Comparison of ENCODE assay signal across 10 cellular contexts in the genomic region with DNA sequence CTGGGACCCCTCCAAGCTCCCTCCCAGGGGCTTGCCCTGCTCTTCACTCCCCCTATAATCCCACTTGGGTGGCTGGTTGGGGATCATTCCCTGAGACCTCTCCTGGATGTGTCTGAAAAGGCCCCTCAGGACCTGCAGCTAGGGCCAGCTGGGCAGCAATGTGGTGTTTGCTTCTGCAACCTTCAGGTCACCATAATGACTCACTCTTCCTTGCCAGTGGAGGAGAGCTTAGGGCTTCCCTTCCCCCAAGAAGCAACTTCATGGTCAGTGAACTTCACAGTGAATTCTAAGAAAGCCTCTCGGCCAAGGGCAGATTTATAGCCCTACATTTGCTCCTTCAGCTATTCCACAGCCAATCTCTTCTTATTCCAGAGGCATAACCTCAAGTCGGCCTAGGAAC. TPM values are rescaled to one million over a fixed set of nuclear protein-coding genes. Genes with fewer than 3 reads are reported as not detected.
DNase-seq lines count a peak whose midpoint lies in the region; TF ChIP-seq lines count a peak whose summit lies in the region.
"Had no signal": no experiment of that assay in that cellular context is flagged by ENCODE, and none has a peak within 500 bp of the region (broad histone marks: within the 10 kb centered on the region; RNA-seq: fewer than 3 reads in every experiment).

No MANE protein-coding gene starts in this region.

- H3K27ac ChIP-seq in stomach: no peak overlapping the region
- H3K27ac ChIP-seq: right lobe of liver had no signal

- H3K36me3 Mint-ChIP-seq in Calu3 (ENCODE audit: insufficient read depth, unreplicated experiment): no peaks in the 10 kb centered on the region

- no peak for TF ChIP-seq CTCF in Calu3 (IDR thresholded peaks at IDR 0.05; ENCODE audit: unreplicated experiment)
- TF ChIP-seq CTCF in stomach (IDR thresholded peaks at IDR 0.05): no peak

- TF ChIP-seq POLR2A in stomach (IDR thresholded peaks at IDR 0.05): no peak

- H3K9me3 ChIP-seq in MG63: no peaks in the 10 kb centered on the region
- H3K9me3 ChIP-seq in adipocyte (ENCODE audit: control insufficient read depth, low read length): peaks cover 7% of the 10 kb centered on the region
- H3K9me3 ChIP-seq in stomach: no peaks in the 10 kb centered on the region
- H3K9me3 ChIP-seq: right lobe of liver had no signal

- CTCF ChIA-PET in Calu3 (lab: Charles Lee): no interaction called here

- H3K9ac ChIP-seq in adipocyte (ENCODE audit: low read length): no peak overlapping the region

- H3K4me1 ChIP-seq in adipocyte (ENCODE audit: control insufficient read depth, insufficient read depth, low read length) (no peaks in the 10 kb centered on the region), stomach (no peaks in the 10 kb centered on the region)
- H3K4me1 ChIP-seq: right lobe of liver had no signal

- no peak overlapping the region for H3K4me3 ChIP-seq in MG63
- no peak overlapping the region for H3K4me3 ChIP-seq in adipocyte (ENCODE audit: low read length)
- no peak overlapping the region for H3K4me3 ChIP-seq in stomach
- H3K4me3 ChIP-seq: right lobe of liver had no signal

- no peak for TF ChIP-seq EP300 in stomach (IDR thresholded peaks at IDR 0.05)

- intact Hi-C loops in Calu3 (cut with micrococcal nuclease; ENCODE audit: unreplicated experiment): no loop called here
- intact Hi-C loops in stomach (cut with DNase I; ENCODE audit: low total_unique reads): no loop called here

- H3K27me3 ChIP-seq in MG63: no peaks in the 10 kb centered on the region; the same call in 1 of the 2 replicates
- peaks cover 42% of the 10 kb centered on the region for H3K27me3 ChIP-seq in adipocyte (replicated peaks; ENCODE audit: control insufficient read depth, insufficient read depth, low read length)
- H3K27me3 ChIP-seq in stomach: peaks cover 0 to 12% (median 0%) of the 10 kb centered on the region in 3 donors
- H3K27me3 ChIP-seq: right lobe of liver had no signal

- in situ Hi-C loops in G401 (cut with HindIII; ENCODE audit: low sequenced_read_pairs): no loop called here

- no peak overlapping the region for H3K27ac Mint-ChIP-seq in Calu3 (ENCODE audit: unreplicated experiment)

- no peak overlapping the region for H3K4me3 Mint-ChIP-seq in Calu3 (ENCODE audit: low read depth, unreplicated experiment)

- no TSS peak for BruUV-seq in Calu3 (replicated peaks; lab: Mats Ljungman, UMichigan)

- H3K27me3 Mint-ChIP-seq in Calu3 (ENCODE audit: unreplicated experiment): peaks cover 22% of the 10 kb centered on the region

- 74 to 89% (median 79%) methylated on average over 2 of the region's 2 CpGs for WGBS in stomach, 5 donors

- peaks cover 4% of the 10 kb centered on the region for H3K9me3 Mint-ChIP-seq in Calu3 (ENCODE audit: low read depth, unreplicated experiment)

- DNase-seq in Calu3: peak; percentile 21
- DNase-seq in MG63: peak; percentile 29
- DNase-seq in adipocyte (ENCODE audit: low read depth): peak; percentile 20
- DNase-seq in left kidney (ENCODE audit: low read depth, low spot score): peak; percentile 48
- DNase-seq in stomach: no peak
- DNase-seq in G401 (ENCODE audit: low spot score): no peak
- DNase-seq in OCI-M2 (lab: John Stamatoyannopoulos, UW; ENCODE audit: unreplicated experiment): no peak
- DNase-seq: KBM-7, NCI-H524, right lobe of liver had no signal

- H3K4me1 Mint-ChIP-seq in Calu3 (ENCODE audit: low read depth, unreplicated experiment): peaks cover 19% of the 10 kb centered on the region

- no peaks in the 10 kb centered on the region for H3K36me3 ChIP-seq in MG63
- H3K36me3 ChIP-seq in adipocyte (ENCODE audit: control insufficient read depth, insufficient read depth, low read length, severe bottlenecking): no peaks in the 10 kb centered on the region
- H3K36me3 ChIP-seq in stomach: no peaks in the 10 kb centered on the region
- H3K36me3 ChIP-seq: right lobe of liver had no signal

RNA-seq across cellular contexts. Expression of gene TSPAN18, which starts 45.1 kb away (rescaled TPM):
- total RNA-seq in Calu3 (2022) (0.51 TPM in 1 of 2 replicates, not detected in the other), stomach (10 to 100 TPM in 4 of 5 donors, 1 to 10 TPM in 1; 9.1 to 60.3 (median 25.9) TPM)
- 0.15 and 0.95 TPM in 2 replicates for total RNA-seq in MG63 (2014; rRNA removed; shearing (Covaris generic); ENCODE audit: low replicate concordance)
- 1 to 10 TPM; 2.1 to 6.6 (median 2.3) TPM for polyA plus RNA-seq in stomach
- total RNA-seq in G401 (2014; rRNA removed; shearing (Covaris generic)): 11.6 and 13.3 TPM in 2 replicates

Comparison
In these comparisons a context has a peak if more than half of its experiments do, and no peak if none do; other contexts are left out.
1. DNase-seq: peak in Calu3 (single experiment), MG63 (single experiment), adipocyte (single experiment) and left kidney (single experiment); none in stomach (single experiment), G401 (single experiment) and OCI-M2 (single experiment).